Comparison of ENCODE assay signal across 8 cellular contexts in the genomic region with DNA sequence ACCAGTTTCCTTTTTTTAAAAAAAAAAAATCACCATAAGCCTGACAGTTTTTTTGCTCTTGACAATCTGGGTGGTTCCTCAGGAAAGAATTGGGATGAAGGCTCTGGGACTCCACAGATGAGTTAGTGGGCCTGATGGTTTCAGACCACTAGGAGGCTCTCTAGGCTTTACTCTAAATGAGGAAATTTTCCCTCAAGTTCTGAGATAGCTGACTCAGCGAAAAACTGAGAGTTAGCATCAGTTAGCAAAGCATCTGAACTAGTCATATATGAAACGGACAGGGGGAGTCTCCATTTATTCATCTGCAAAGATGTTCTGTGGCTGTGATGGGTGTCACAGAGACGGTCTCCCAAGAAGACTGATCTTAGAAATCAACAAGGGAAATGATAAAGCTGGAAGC.
A peak's percentile ranks its signal among the peaks of the same experiment; 100 is the strongest.
DNase-seq lines count a peak whose midpoint lies in the region; ATAC-seq and TF ChIP-seq lines count a peak whose summit lies in the region.

No MANE protein-coding gene starts in this region.

- 20 to 26% (median 24%) methylated on average over 3 of the region's 3 CpGs for WGBS in ovary, 3 donors

- H3K9me3 ChIP-seq in naive thymus-derived CD4-positive, alpha-beta T cell (ENCODE audit: control insufficient read depth in 2 of 3, low read length in 3 of 3) = no peaks in the 10 kb centered on the region
- H3K9me3 ChIP-seq in ovary = no peaks in the 10 kb centered on the region

- H3K4me3 ChIP-seq in astrocyte of the spinal cord (ENCODE audit: low read depth, low read length) = no peak overlapping the region
- no peak overlapping the region for H3K4me3 ChIP-seq in naive thymus-derived CD4-positive, alpha-beta T cell (ENCODE audit: low read length)
- H3K4me3 ChIP-seq in coronary artery = no peak overlapping the region
- H3K4me3 ChIP-seq in ovary = no peak overlapping the region

- peaks cover 0 to 31% (median 11%) of the 10 kb centered on the region in 7 donors for H3K4me1 Mint-ChIP-seq in naive thymus-derived CD4-positive, alpha-beta T cell

- H3K27me3 ChIP-seq in naive thymus-derived CD4-positive, alpha-beta T cell (ENCODE audit: control insufficient read depth in 2 of 2, insufficient read depth in 2 of 2, low read length in 2 of 2) = no peaks in the 10 kb centered on the region
- H3K27me3 ChIP-seq in ovary = no peaks in the 10 kb centered on the region

- POLR2A ChIA-PET in naive thymus-derived CD4-positive, alpha-beta T cell (lab: Charles Lee) = interaction anchor here (0.6 kb wide), 3 partner anchors 11 to 70 kb away, joined by 3 read pairs; no protein-coding TSS in a partner anchor

- CTCF ChIA-PET in naive thymus-derived CD4-positive, alpha-beta T cell (lab: Charles Lee) = interaction anchor here (0.7 to 6.7 kb wide), 6 partner anchors 9 to 582 kb away, joined by 3 to 53 read pairs (median 3); no protein-coding TSS in a partner anchor

- H3K36me3 ChIP-seq in naive thymus-derived CD4-positive, alpha-beta T cell (ENCODE audit: control insufficient read depth in 2 of 3, insufficient read depth in 3 of 3, low read length in 3 of 3) = no peaks in the 10 kb centered on the region
- no peaks in the 10 kb centered on the region for H3K36me3 ChIP-seq in ovary

- TF ChIP-seq POLR2A in ovary (IDR thresholded peaks at IDR 0.05) = no peak

- no peak for DNase-seq in activated CD4-positive, CD25-positive, alpha-beta regulatory T cell (lab: John Stamatoyannopoulos, UW)
- peak; percentile 37 for DNase-seq in MV-4-11 (lab: John Stamatoyannopoulos, UW)
- peak; percentile 3 for DNase-seq in astrocyte of the spinal cord (ENCODE audit: low read depth, low spot score)
- DNase-seq in naive thymus-derived CD4-positive, alpha-beta T cell = peak in 1 of 9 donors; percentile 13
- DNase-seq in coronary artery (ENCODE audit: low spot score) = no peak
- DNase-seq in ovary = no peak

- peaks cover 0 to 17% (median 0%) of the 10 kb centered on the region in 5 donors for H3K27me3 Mint-ChIP-seq in naive thymus-derived CD4-positive, alpha-beta T cell

- peaks cover 0 to 1% (median 0%) of the 10 kb centered on the region in 11 donors for H3K9me3 Mint-ChIP-seq in naive thymus-derived CD4-positive, alpha-beta T cell

- peak overlapping the region in 5 of 9 donors; percentile 25 to 74 (median 45) for H3K27ac Mint-ChIP-seq in naive thymus-derived CD4-positive, alpha-beta T cell

- TF ChIP-seq CTCF in astrocyte of the spinal cord (IDR thresholded peaks at IDR 0.05; ENCODE audit: low read depth, low read length) = peak; percentile 62
- no peak for TF ChIP-seq CTCF in coronary artery (IDR thresholded peaks at IDR 0.05)
- no peak for TF ChIP-seq CTCF in ovary (IDR thresholded peaks at IDR 0.05)

- H3K4me3 Mint-ChIP-seq in naive thymus-derived CD4-positive, alpha-beta T cell = peak overlapping the region in 5 of 10 donors; percentile 16 to 60 (median 22)

- TF ChIP-seq EP300 in ovary (IDR thresholded peaks at IDR 0.05) = no peak

- no peaks in the 10 kb centered on the region for H3K36me3 Mint-ChIP-seq in naive thymus-derived CD4-positive, alpha-beta T cell

- no peak overlapping the region for H3K27ac ChIP-seq in naive thymus-derived CD4-positive, alpha-beta T cell (ENCODE audit: low read depth, low read length)
- H3K27ac ChIP-seq in coronary artery (no peak overlapping the region), ovary (no peak overlapping the region)

- peak; percentile 76 to 77 for ATAC-seq in activated CD4-positive, CD25-positive, alpha-beta regulatory T cell treated with anti-CD3 and anti-CD28 coated beads, Interleukin-2, amount 50 U/mL, for 24 hours
- peak; percentile 54 for ATAC-seq in naive thymus-derived CD4-positive, alpha-beta T cell
- no peak for ATAC-seq in HG03039 (IDR thresholded peaks at IDR 0.05; ENCODE audit: unreplicated experiment)

- intact Hi-C loops in naive thymus-derived CD4-positive, alpha-beta T cell (cut with micrococcal nuclease) = loop anchor here in 1 of 2 donors (1.0 kb wide), 1 partner anchor 10 kb away; no protein-coding TSS in a partner anchor
- intact Hi-C loops in ovary (cut with DNase I) = no loop called here

- in situ Hi-C loops in astrocyte of the spinal cord (cut with HindIII; ENCODE audit: low sequenced_read_pairs) = no loop called here

- H3K4me1 ChIP-seq in naive thymus-derived CD4-positive, alpha-beta T cell (ENCODE audit: control insufficient read depth in 2 of 2, insufficient read depth in 2 of 2, low read length in 2 of 2) = no peaks in the 10 kb centered on the region
- H3K4me1 ChIP-seq in ovary (ENCODE audit: insufficient read depth) = no peaks in the 10 kb centered on the region

Comparison
In these comparisons a context has a peak if more than half of its experiments do, and no peak if none do; other contexts are left out.
1. DNase-seq: peak in MV-4-11 (single experiment) and astrocyte of the spinal cord (single experiment); none in activated CD4-positive, CD25-positive, alpha-beta regulatory T cell (0 of 4), coronary artery (single experiment) and ovary (0 of 5).